Comparison of ENCODE assay signal across 11 cellular contexts in the genomic region with DNA sequence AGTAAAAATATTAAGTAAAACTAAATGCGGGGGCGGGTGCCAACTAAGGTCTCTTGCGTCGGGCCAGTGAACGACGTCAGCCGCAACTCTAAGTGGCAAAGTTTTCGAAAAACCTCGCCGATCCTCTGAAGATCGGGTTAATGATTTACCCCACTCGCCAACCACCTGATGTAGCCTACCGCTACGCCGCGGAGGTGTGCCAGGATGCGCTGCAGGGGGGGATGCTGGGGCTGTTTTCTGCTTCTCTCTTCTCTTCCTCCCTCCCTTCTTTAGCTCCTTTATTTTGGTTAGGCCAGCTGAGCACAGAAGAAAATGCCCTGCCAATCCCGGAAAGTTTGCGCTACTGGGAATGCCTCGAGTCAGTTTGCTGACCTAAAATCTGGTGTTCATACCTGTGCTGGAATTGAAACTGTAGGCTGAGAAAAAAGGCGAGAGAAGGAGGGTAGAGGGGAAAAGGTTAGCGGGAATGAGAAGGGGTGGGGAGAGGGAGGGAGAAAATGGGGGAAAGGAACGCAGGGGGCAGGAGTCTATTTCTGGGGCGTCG. TPM values are rescaled to one million over a fixed set of nuclear protein-coding genes. Genes with fewer than 3 reads are reported as not detected.
DNase-seq lines count a peak whose midpoint lies in the region; ATAC-seq and TF ChIP-seq lines count a peak whose summit lies in the region.
"Had no signal": no experiment of that assay in that cellular context is flagged by ENCODE, and none has a peak within 500 bp of the region (broad histone marks: within the 10 kb centered on the region; RNA-seq: fewer than 3 reads in every experiment).

No MANE protein-coding gene starts in this region.

- H3K4me3 ChIP-seq in GM23338 (peak overlapping the region; percentile 82), prostate gland (no peak overlapping the region), heart right ventricle (peak overlapping the region in 2 of 10 donors; percentile 31)

- peaks cover 61% of the 10 kb centered on the region for H3K4me1 Mint-ChIP-seq in GM23338
- H3K4me1 Mint-ChIP-seq in activated naive CD8-positive, alpha-beta T cell treated with anti-CD3 and anti-CD28 coated beads, Interleukin-2, amount 10 ng/mL, durations not matched to agents 7 days and 5 days: peaks cover 58% of the 10 kb centered on the region
- H3K4me1 Mint-ChIP-seq in naive B cell: peaks cover 0 to 10% (median 10%) of the 10 kb centered on the region in 3 donors

- H2AFZ ChIP-seq in GM23338: no peak overlapping the region

- no peaks in the 10 kb centered on the region for H3K9me3 Mint-ChIP-seq in GM23338
- H3K9me3 Mint-ChIP-seq in activated naive CD8-positive, alpha-beta T cell treated with anti-CD3 and anti-CD28 coated beads, Interleukin-2, amount 10 ng/mL, durations not matched to agents 7 days and 5 days: peaks cover 3% of the 10 kb centered on the region
- peaks cover 7 to 53% (median 26%) of the 10 kb centered on the region in 7 donors for H3K9me3 Mint-ChIP-seq in naive B cell

- H3K4me3 Mint-ChIP-seq in GM23338 (peak overlapping the region; percentile 79), naive B cell (peak overlapping the region in 6 of 8 donors; percentile 33 to 56 (median 40))
- peak overlapping the region; percentile 93 for H3K4me3 Mint-ChIP-seq in activated naive CD8-positive, alpha-beta T cell treated with anti-CD3 and anti-CD28 coated beads, Interleukin-2, amount 10 ng/mL, durations not matched to agents 7 days and 5 days

- TF ChIP-seq POLR2A in prostate gland (IDR thresholded peaks at IDR 0.05): no peak

- H3F3A ChIP-seq in GM23338 (replicated peaks; ENCODE audit: low read depth): peaks cover 29% of the 10 kb centered on the region

- peaks cover 48% of the 10 kb centered on the region for H3K27me3 ChIP-seq in GM23338 (ENCODE audit: insufficient read depth)
- H3K27me3 ChIP-seq in prostate gland (replicated peaks; ENCODE audit: insufficient read depth): peaks cover 73% of the 10 kb centered on the region
- peaks cover 35 to 100% (median 99%) of the 10 kb centered on the region in 7 donors for H3K27me3 ChIP-seq in heart right ventricle

- peak overlapping the region; percentile 94 for H3K4me2 ChIP-seq in GM23338

- H3K27ac ChIP-seq in GM23338 (ENCODE audit: low read depth): peak overlapping the region; percentile 82
- H3K27ac ChIP-seq in prostate gland: no peak overlapping the region
- no peak overlapping the region for H3K27ac ChIP-seq in heart right ventricle

- H3K27me3 Mint-ChIP-seq in GM23338 (ENCODE audit: insufficient read depth, low read depth, poor library complexity) (peaks cover 62% of the 10 kb centered on the region), naive B cell (peaks cover 73 to 100% (median 96%) of the 10 kb centered on the region in 3 donors)
- H3K27me3 Mint-ChIP-seq in activated naive CD8-positive, alpha-beta T cell treated with anti-CD3 and anti-CD28 coated beads, Interleukin-2, amount 10 ng/mL, durations not matched to agents 7 days and 5 days: peaks cover 100% of the 10 kb centered on the region

- DNase-seq in COLO668 (lab: John Stamatoyannopoulos, UW; ENCODE audit: unreplicated experiment): peak; percentile 81
- DNase-seq in GM23338 (ENCODE audit: low spot score): peak; percentile 64
- peak; percentile 45 for DNase-seq in activated naive CD8-positive, alpha-beta T cell treated with anti-CD3 and anti-CD28 coated beads, Interleukin-2, amount 10 ng/mL, durations not matched to agents 7 days and 5 days
- DNase-seq in naive B cell: no peak
- DNase-seq in prostate gland (ENCODE audit: low spot score): no peak
- DNase-seq in middle frontal gyrus (ENCODE audit: extremely low spot score, low spot score): no peak
- no peak for DNase-seq in heart right ventricle
- DNase-seq: amniotic stem cell had no signal

- peaks cover 46% of the 10 kb centered on the region for H3K4me1 ChIP-seq in GM23338 (ENCODE audit: insufficient read depth)
- no peaks in the 10 kb centered on the region for H3K4me1 ChIP-seq in prostate gland (replicated peaks)
- peaks cover 0 to 40% (median 9%) of the 10 kb centered on the region in 9 donors for H3K4me1 ChIP-seq in heart right ventricle

- no peaks in the 10 kb centered on the region for H4K20me1 ChIP-seq in GM23338 (replicated peaks; ENCODE audit: insufficient read depth)

- TF ChIP-seq CTCF in GM23338 (conservative IDR thresholded peaks at IDR 0.05; ENCODE audit: low read depth in 2 of 2) (no peak), prostate gland (IDR thresholded peaks at IDR 0.05) (no peak), heart right ventricle (IDR thresholded peaks at IDR 0.05) (no peak)

- ATAC-seq in GM23338 (peak; percentile 1), naive B cell (ENCODE audit: low read depth in 2 of 2) (no peak), HG03432 (IDR thresholded peaks at IDR 0.05; ENCODE audit: unreplicated experiment) (no peak), heart right ventricle (no peak)
- ATAC-seq in activated naive CD8-positive, alpha-beta T cell treated with anti-CD3 and anti-CD28 coated beads, Interleukin-2, amount 10 ng/mL, durations not matched to agents 7 days and 5 days (ENCODE audit: low read depth): no peak

- H3K9me2 ChIP-seq in GM23338 (ENCODE audit: insufficient read depth): no peaks in the 10 kb centered on the region

- POLR2A ChIA-PET in activated naive CD8-positive, alpha-beta T cell treated with anti-CD3 and anti-CD28 coated beads, Interleukin-2, amount 10 ng/mL, durations not matched to agents 7 days and 5 days (lab: Charles Lee): interaction anchor here (3.4 kb wide), 1 partner anchor 8 kb away, joined by 15 read pairs; the partner anchor contains the start of gene FOXB1

- H3K36me3 Mint-ChIP-seq in GM23338 (ENCODE audit: low read depth) (no peaks in the 10 kb centered on the region), naive B cell (peaks cover 0 to 14% of the 10 kb centered on the region in 2 donors)
- peaks cover 5% of the 10 kb centered on the region for H3K36me3 Mint-ChIP-seq in activated naive CD8-positive, alpha-beta T cell treated with anti-CD3 and anti-CD28 coated beads, Interleukin-2, amount 10 ng/mL, durations not matched to agents 7 days and 5 days

- H3K36me3 ChIP-seq in GM23338 (ENCODE audit: insufficient read depth) (no peaks in the 10 kb centered on the region), prostate gland (no peaks in the 10 kb centered on the region), heart right ventricle (no peaks in the 10 kb centered on the region)

- H3K9me3 ChIP-seq in prostate gland (no peaks in the 10 kb centered on the region), heart right ventricle (no peaks in the 10 kb centered on the region)

- intact Hi-C loops in prostate gland (cut with DNase I): no loop called here
- intact Hi-C loops in heart right ventricle (cut with DNase I): no loop called here

- 8% methylated on average over 25 of the region's 25 CpGs for WGBS in prostate gland
- WGBS in heart right ventricle, 2 donors: 4 to 5% methylated on average over 25 of the region's 25 CpGs

- H3K27ac Mint-ChIP-seq in GM23338 (no peak overlapping the region), naive B cell (peak overlapping the region in 1 of 6 donors; percentile 88)
- peak overlapping the region; percentile 32 for H3K27ac Mint-ChIP-seq in activated naive CD8-positive, alpha-beta T cell treated with anti-CD3 and anti-CD28 coated beads, Interleukin-2, amount 10 ng/mL, durations not matched to agents 7 days and 5 days

- peaks cover 6% of the 10 kb centered on the region for H3K79me2 ChIP-seq in GM23338 (replicated peaks; ENCODE audit: insufficient read depth)

TF ChIP-seq in GM23338, 12 proteins besides CTCF, POLR2A, EP300 and RAD21 (continues in another document):
- no peak for TF ChIP-seq REST (IDR thresholded peaks at IDR 0.05; ENCODE audit: unreplicated experiment)
- TF ChIP-seq, protein P1, sequence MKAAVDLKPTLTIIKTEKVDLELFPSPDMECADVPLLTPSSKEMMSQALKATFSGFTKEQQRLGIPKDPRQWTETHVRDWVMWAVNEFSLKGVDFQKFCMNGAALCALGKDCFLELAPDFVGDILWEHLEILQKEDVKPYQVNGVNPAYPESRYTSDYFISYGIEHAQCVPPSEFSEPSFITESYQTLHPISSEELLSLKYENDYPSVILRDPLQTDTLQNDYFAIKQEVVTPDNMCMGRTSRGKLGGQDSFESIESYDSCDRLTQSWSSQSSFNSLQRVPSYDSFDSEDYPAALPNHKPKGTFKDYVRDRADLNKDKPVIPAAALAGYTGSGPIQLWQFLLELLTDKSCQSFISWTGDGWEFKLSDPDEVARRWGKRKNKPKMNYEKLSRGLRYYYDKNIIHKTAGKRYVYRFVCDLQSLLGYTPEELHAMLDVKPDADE (IDR thresholded peaks at IDR 0.05): no peak
- TF ChIP-seq EZH2phosphoT487 (IDR thresholded peaks at IDR 0.05; ENCODE audit: unreplicated experiment): no peak
- TF ChIP-seq POLR2AphosphoS5 (IDR thresholded peaks at IDR 0.05; ENCODE audit: low read depth): no peak
- TF ChIP-seq ZNF114 (CRISPR knock-in tag; IDR thresholded peaks at IDR 0.05): no peak

RNA-seq across cellular contexts. Expression of gene FOXB1, which starts 7.5 kb away (rescaled TPM):
- total RNA-seq in GM23338 (2014; rRNA removed; shearing (Covaris generic)): 3.1 and 4.7 TPM in 2 replicates
- polyA plus RNA-seq in GM23338 (2016; fragmentation: Nextera tagmentation; extraction: Ambion mirVana): 5.4 and 6.7 TPM in 2 replicates
- total RNA-seq in activated naive CD8-positive, alpha-beta T cell treated with anti-CD3 and anti-CD28 coated beads, Interleukin-2, amount 10 ng/mL, durations not matched to agents 7 days and 5 days: under 1 TPM; 0.74 to 0.78 TPM
- not detected for polyA plus RNA-seq in naive B cell (ENCODE audit: low read depth in 6 of 6)
- total RNA-seq in prostate gland: not detected
- not detected for total RNA-seq in heart right ventricle
- not detected for polyA plus RNA-seq in heart right ventricle
- total RNA-seq: esophagus mucosa, ureter had no signal

Comparison
In these comparisons a context has a peak if more than half of its experiments do, and no peak if none do; other contexts are left out.
1. DNase-seq: peak in COLO668 (single experiment), GM23338 (single experiment) and activated naive CD8-positive, alpha-beta T cell treated with anti-CD3 and anti-CD28 coated beads, Interleukin-2, amount 10 ng/mL, durations not matched to agents 7 days and 5 days (single experiment); none in naive B cell (single experiment), prostate gland (single experiment), middle frontal gyrus (single experiment) and heart right ventricle (0 of 2).
2. H3K4me3 Mint-ChIP-seq: peak in every context shown above with its lines; median percentile 93 in activated naive CD8-positive, alpha-beta T cell treated with anti-CD3 and anti-CD28 coated beads, Interleukin-2, amount 10 ng/mL, durations not matched to agents 7 days and 5 days; 79 in GM23338; 40 in naive B cell.